ENCODE assay signal across 19 cellular contexts in genomic region chr16:11618107-11618717, GRCh38. TPM values are rescaled to one million over a fixed set of nuclear protein-coding genes. Genes with fewer than 3 reads are reported as not detected.
DNase-seq lines count a peak whose midpoint lies in the region; ATAC-seq, FAIRE-seq and TF ChIP-seq lines count a peak whose summit lies in the region.
"Had no signal": no experiment of that assay in that cellular context is flagged by ENCODE, and none has a peak within 500 bp of the region (broad histone marks: within the 10 kb centered on the region; RNA-seq: fewer than 3 reads in every experiment).

No MANE protein-coding gene starts in this region.

- 0 out of 2 replicates have a peak, but pooled peaks cover 6% of the 10 kb centered on the region for H3F3A ChIP-seq in OCI-LY1 (ENCODE audit: insufficient read depth, low read length)

- no peaks in the 10 kb centered on the region for H3K36me3 Mint-ChIP-seq in type B pancreatic cell

- no peaks in the 10 kb centered on the region for H4K20me1 ChIP-seq in OCI-LY1 (ENCODE audit: insufficient read depth, low read length)

- H3K4me1 ChIP-seq in OCI-LY1 (ENCODE audit: insufficient read depth, low read length, severe bottlenecking) (peaks cover 69% of the 10 kb centered on the region), kidney (ENCODE audit: control insufficient read depth in 1 of 2, insufficient read depth in 1 of 2, low read depth in 1 of 2, low read length in 2 of 2) (peaks cover 7% of the 10 kb centered on the region in 2 donors)

- no peak overlapping the region for H2AFZ ChIP-seq in OCI-LY1 (ENCODE audit: low read length)

- H3K27me3 Mint-ChIP-seq in stimulated activated naive CD8-positive, alpha-beta T cell treated with anti-CD3 and anti-CD28 coated beads, Interleukin-15, amount 100 ng/mL, for 72 hours, result no peaks in the 10 kb centered on the region
- peaks cover 3% of the 10 kb centered on the region for H3K27me3 Mint-ChIP-seq in type B pancreatic cell

- no peak overlapping the region for H3K4me3 Mint-ChIP-seq in stimulated activated naive CD8-positive, alpha-beta T cell treated with anti-CD3 and anti-CD28 coated beads, Interleukin-15, amount 100 ng/mL, for 72 hours
- H3K4me3 Mint-ChIP-seq in type B pancreatic cell, result peak overlapping the region; percentile 2

- DNase-seq in stimulated activated naive CD8-positive, alpha-beta T cell treated with anti-CD3 and anti-CD28 coated beads, Interleukin-15, amount 100 ng/mL, for 72 hours, result no peak
- no peak for DNase-seq in stimulated activated naive CD8-positive, alpha-beta T cell treated with anti-CD3 and anti-CD28 coated beads, Interleukin-15, Interleukin-2, amounts not matched to agents 100 U/mL and 50 U/mL, for 24 hours
- DNase-seq in kidney (no peak), type B pancreatic cell (ENCODE audit: extremely low spot score, unreplicated experiment) (no peak), NCI-H2196 (lab: John Stamatoyannopoulos, UW; ENCODE audit: unreplicated experiment) (no peak), GDM1 (lab: John Stamatoyannopoulos, UW) (no peak)
- DNase-seq: body of pancreas; DMS79; NCI-H1048; NCI-H2107; NCI-H774; RPMI8226; stimulated activated CD4-positive, alpha-beta T cell treated with anti-CD3 and anti-CD28 coated beads, Interleukin-4, amount 100 ng/mL, for 1 hour; SW 1271; tibial artery; WERI-Rb-1 had no signal

- H3K9me2 ChIP-seq in OCI-LY1 (ENCODE audit: low read depth, low read length), result no peaks in the 10 kb centered on the region

- intact Hi-C loops in kidney (cut with DNase I), result no loop called here

- no peak for FAIRE-seq in kidney (lab: Jason Lieb, UNC)

- peak overlapping the region; percentile 19 to 54 for H3K27ac Mint-ChIP-seq in stimulated activated naive CD8-positive, alpha-beta T cell treated with anti-CD3 and anti-CD28 coated beads, Interleukin-15, amount 100 ng/mL, for 72 hours
- peak overlapping the region; percentile 52 for H3K27ac Mint-ChIP-seq in type B pancreatic cell

- peaks cover 76% of the 10 kb centered on the region for H3K4me1 Mint-ChIP-seq in stimulated activated naive CD8-positive, alpha-beta T cell treated with anti-CD3 and anti-CD28 coated beads, Interleukin-15, amount 100 ng/mL, for 72 hours
- peaks cover 15% of the 10 kb centered on the region for H3K4me1 Mint-ChIP-seq in type B pancreatic cell (ENCODE audit: unreplicated experiment)

- H3K79me2 ChIP-seq in OCI-LY1 (ENCODE audit: insufficient read depth, low read length), result no peaks in the 10 kb centered on the region

- no peak for TF ChIP-seq CTCF in OCI-LY1 (IDR thresholded peaks at IDR 0.05; ENCODE audit: low read length)
- TF ChIP-seq CTCF in kidney (IDR thresholded peaks at IDR 0.05; ENCODE audit: borderline replicate concordance, extremely low read depth, insufficient read depth), result no peak
- TF ChIP-seq CTCF in type B pancreatic cell (conservative IDR thresholded peaks at IDR 0.05), result no peak

- H3K9me3 ChIP-seq in OCI-LY1 (ENCODE audit: low read length) (no peaks in the 10 kb centered on the region; the same call in 1 of the 2 replicates), kidney (ENCODE audit: control insufficient read depth in 1 of 2, low read length in 2 of 2) (no peaks in the 10 kb centered on the region)
- H3K9me3 ChIP-seq: body of pancreas, esophagus muscularis mucosa, tibial artery had no signal

- H3K4me2 ChIP-seq in OCI-LY1 (ENCODE audit: low read length), result no peak overlapping the region

- H3K4me3 ChIP-seq in OCI-LY1 (ENCODE audit: low read depth, low read length, poor library complexity, severe bottlenecking) (no peak overlapping the region), kidney (ENCODE audit: low read length in 2 of 2) (no peak overlapping the region)
- H3K4me3 ChIP-seq: body of pancreas, esophagus muscularis mucosa, tibial artery had no signal

- no peak for ATAC-seq in stimulated activated naive CD8-positive, alpha-beta T cell treated with anti-CD3 and anti-CD28 coated beads, Interleukin-15, amount 100 ng/mL, for 72 hours
- no peak for ATAC-seq in stimulated activated naive CD8-positive, alpha-beta T cell treated with anti-CD3 and anti-CD28 coated beads, Interleukin-15, Interleukin-2, amounts not matched to agents 100 U/mL and 50 U/mL, for 24 hours
- ATAC-seq in GM18868 (IDR thresholded peaks at IDR 0.05; ENCODE audit: unreplicated experiment), result no peak
- ATAC-seq: body of pancreas had no signal

- H3K27ac ChIP-seq in OCI-LY1 (ENCODE audit: low read depth, low read length, poor library complexity, severe bottlenecking) (peak overlapping the region; percentile 100), kidney (ENCODE audit: low read depth in 2 of 2, low read length in 2 of 2) (peak overlapping the region; percentile 6 to 47)
- H3K27ac ChIP-seq: esophagus muscularis mucosa, tibial artery, WERI-Rb-1 had no signal

- H3K27me3 ChIP-seq in OCI-LY1 (ENCODE audit: insufficient read depth, low read length), result no peaks in the 10 kb centered on the region
- H3K27me3 ChIP-seq: body of pancreas, esophagus muscularis mucosa, tibial artery had no signal

- no peaks in the 10 kb centered on the region for H3K36me3 ChIP-seq in OCI-LY1 (ENCODE audit: insufficient read depth, low read length)
- H3K36me3 ChIP-seq in kidney (ENCODE audit: control insufficient read depth in 1 of 2, insufficient read depth in 2 of 2, low read length in 2 of 2), result no peaks in the 10 kb centered on the region
- H3K36me3 ChIP-seq: esophagus muscularis mucosa, tibial artery, WERI-Rb-1 had no signal

- H3K9ac ChIP-seq in OCI-LY1 (ENCODE audit: low read length) (no peak overlapping the region), kidney (ENCODE audit: low read length in 2 of 2) (peak overlapping the region in 1 of 2 donors; percentile 46)

- H3K9me3 Mint-ChIP-seq in stimulated activated naive CD8-positive, alpha-beta T cell treated with anti-CD3 and anti-CD28 coated beads, Interleukin-15, amount 100 ng/mL, for 72 hours, result peaks cover 5 to 8% of the 10 kb centered on the region in 2 donors
- no peaks in the 10 kb centered on the region for H3K9me3 Mint-ChIP-seq in type B pancreatic cell

RNA-seq across cellular contexts. Expression of gene LITAF, which starts 31.5 kb away (rescaled TPM):
- 171 TPM for total RNA-seq in kidney
- polyA plus RNA-seq in kidney (ENCODE audit: insufficient read depth, low read depth, low replicate concordance), result 121 TPM
- total RNA-seq in type B pancreatic cell (ENCODE audit: low replicate concordance), result 49.8 and 66.6 TPM in 2 replicates

RNA-seq across cellular contexts. Expression of gene SNN, which starts 50.0 kb away (rescaled TPM):
- 21.9 TPM for total RNA-seq in kidney
- polyA plus RNA-seq in kidney (ENCODE audit: insufficient read depth, low read depth, low replicate concordance), result 16.6 TPM
- total RNA-seq in type B pancreatic cell (ENCODE audit: low replicate concordance), result 23.8 and 44.0 TPM in 2 replicates
